31 cellular contexts compared by ENCODE assay signal in genomic region chr1:53717025-53717804, GRCh38. TPM values are rescaled to one million over a fixed set of nuclear protein-coding genes. Genes with fewer than 3 reads are reported as not detected.
"Had no signal": no experiment of that assay in that cellular context is flagged by ENCODE, and none has a peak within 500 bp of the region (broad histone marks: within the 10 kb centered on the region; RNA-seq: fewer than 3 reads in every experiment).

No MANE protein-coding gene starts in this region.

- H3K9me3 Mint-ChIP-seq: activated CD4-positive, alpha-beta memory T cell treated with anti-CD3 and anti-CD28 coated beads for 36 hours; activated CD4-positive, alpha-beta T cell treated with anti-CD3 and anti-CD28 coated beads, Interleukin-2, amount 10 ng/mL, durations not matched to agents 24 days and 14 days; activated naive CD4-positive, alpha-beta T cell treated with anti-CD3 and anti-CD28 coated beads for 36 hours; activated naive CD4-positive, alpha-beta T cell treated with anti-CD3 and anti-CD28 coated beads, Interleukin-2, amount 50 U/mL, for 24 hours; activated naive CD8-positive, alpha-beta T cell treated with anti-CD3 and anti-CD28 coated beads, Interleukin-2, amount 10 ng/mL, durations not matched to agents 7 days and 5 days; activated T-cell treated with anti-CD3 and anti-CD28 coated beads, Interleukin-2, amount 50 U/mL, for 4 hours; activated T-helper 1 cell treated with anti-CD3 and anti-CD28 coated beads, Interleukin-12 subunit alpha, Interleukin-12 subunit beta, Interleukin-2, Interleukin-4 antibody, amounts not matched to agents 30 ng/mL and 10 ng/mL and 1 ng/mL, durations not matched to agents 14 hours and 24 hours and 36 hours; activated T-helper 2 cell treated with anti-CD3 and anti-CD28 coated beads, Interferon-gamma antibody, Interleukin-2, Interleukin-4, amounts not matched to agents 10 μg/mL and 5 μg/mL and 100 μg/mL, durations not matched to agents 14 hours and 24 hours and 36 hours; effector memory CD8-positive, alpha-beta T cell had no signal

- H3K27ac Mint-ChIP-seq: activated CD4-positive, alpha-beta memory T cell treated with anti-CD3 and anti-CD28 coated beads for 36 hours; activated CD4-positive, alpha-beta T cell treated with anti-CD3 and anti-CD28 coated beads for 36 hours; activated CD4-positive, alpha-beta T cell treated with anti-CD3 and anti-CD28 coated beads, Interleukin-2, amount 10 ng/mL, durations not matched to agents 24 days and 14 days; activated naive CD4-positive, alpha-beta T cell treated with anti-CD3 and anti-CD28 coated beads for 36 hours; activated naive CD4-positive, alpha-beta T cell treated with anti-CD3 and anti-CD28 coated beads, Interleukin-2, amount 50 U/mL, for 24 hours; activated naive CD8-positive, alpha-beta T cell treated with anti-CD3 and anti-CD28 coated beads, Interleukin-2, amount 10 ng/mL, durations not matched to agents 7 days and 5 days; activated T-helper 1 cell treated with anti-CD3 and anti-CD28 coated beads, Interleukin-12 subunit alpha, Interleukin-12 subunit beta, Interleukin-2, Interleukin-4 antibody, amounts not matched to agents 30 ng/mL and 10 ng/mL and 1 ng/mL, durations not matched to agents 14 hours and 24 hours and 36 hours; activated T-helper 2 cell treated with anti-CD3 and anti-CD28 coated beads, Interferon-gamma antibody, Interleukin-2, Interleukin-4, amounts not matched to agents 10 μg/mL and 5 μg/mL and 100 μg/mL, durations not matched to agents 14 hours and 24 hours and 36 hours; effector memory CD8-positive, alpha-beta T cell had no signal

- FAIRE-seq: astrocyte, bronchial epithelial cell, colon had no signal

- H3K4me1 ChIP-seq: esophagus muscularis mucosa, foreskin keratinocyte, gastrocnemius medialis, heart right ventricle had no signal

- H3K27ac ChIP-seq: brain microvascular endothelial cell, esophagus muscularis mucosa, foreskin keratinocyte, gastrocnemius medialis, heart right ventricle had no signal

- H3K4me3 ChIP-seq: esophagus muscularis mucosa, gastrocnemius medialis, heart right ventricle had no signal

- H3K36me3 ChIP-seq: brain microvascular endothelial cell, esophagus muscularis mucosa, gastrocnemius medialis, heart right ventricle had no signal

- H3K4me3 Mint-ChIP-seq: activated CD4-positive, alpha-beta memory T cell treated with anti-CD3 and anti-CD28 coated beads for 36 hours; activated CD4-positive, alpha-beta T cell treated with anti-CD3 and anti-CD28 coated beads for 36 hours; activated CD4-positive, alpha-beta T cell treated with anti-CD3 and anti-CD28 coated beads, Interleukin-2, amount 10 ng/mL, durations not matched to agents 24 days and 14 days; activated naive CD4-positive, alpha-beta T cell treated with anti-CD3 and anti-CD28 coated beads for 36 hours; activated naive CD4-positive, alpha-beta T cell treated with anti-CD3 and anti-CD28 coated beads, Interleukin-2, amount 50 U/mL, for 24 hours; activated naive CD8-positive, alpha-beta T cell treated with anti-CD3 and anti-CD28 coated beads, Interleukin-2, amount 10 ng/mL, durations not matched to agents 7 days and 5 days; activated T-cell treated with anti-CD3 and anti-CD28 coated beads, Interleukin-2, amount 50 U/mL, for 4 hours; activated T-helper 1 cell treated with anti-CD3 and anti-CD28 coated beads, Interleukin-12 subunit alpha, Interleukin-12 subunit beta, Interleukin-2, Interleukin-4 antibody, amounts not matched to agents 30 ng/mL and 10 ng/mL and 1 ng/mL, durations not matched to agents 14 hours and 24 hours and 36 hours; effector memory CD8-positive, alpha-beta T cell had no signal

- H3K27me3 Mint-ChIP-seq: activated CD4-positive, alpha-beta T cell treated with anti-CD3 and anti-CD28 coated beads for 36 hours had no signal

- ATAC-seq: activated CD4-positive, alpha-beta T cell treated with anti-CD3 and anti-CD28 coated beads for 36 hours; activated T-cell treated with anti-CD3 and anti-CD28 coated beads, Interleukin-2, amount 50 U/mL, for 4 hours; effector memory CD8-positive, alpha-beta T cell; foreskin keratinocyte; gastrocnemius medialis; heart right ventricle had no signal

- H3K9me3 ChIP-seq: esophagus muscularis mucosa, gastrocnemius medialis, heart right ventricle had no signal

- DNase-seq: activated CD4-positive, alpha-beta memory T cell treated with anti-CD3 and anti-CD28 coated beads for 36 hours; activated CD4-positive, alpha-beta T cell treated with anti-CD3 and anti-CD28 coated beads for 36 hours; activated CD4-positive, alpha-beta T cell treated with anti-CD3 and anti-CD28 coated beads, Interleukin-2, amount 10 ng/mL, durations not matched to agents 24 days and 14 days; activated CD4-positive, CD25-positive, alpha-beta regulatory T cell; activated CD4-positive, CD25-positive, alpha-beta regulatory T cell treated with anti-CD3 and anti-CD28 coated beads, Interleukin-2, amount 50 U/mL, for 72 hours; activated CD8-positive, alpha-beta memory T cell treated with anti-CD3 and anti-CD28 coated beads for 24 hours; activated effector memory CD4-positive, alpha-beta T cell treated with anti-CD3 and anti-CD28 coated beads, Interleukin-2, amount 50 U/mL, for 16 hours; activated naive CD4-positive, alpha-beta T cell treated with anti-CD3 and anti-CD28 coated beads for 36 hours; activated naive CD8-positive, alpha-beta T cell treated with anti-CD3 and anti-CD28 coated beads, Interleukin-2, amount 10 ng/mL, durations not matched to agents 7 days and 5 days; activated T-cell treated with anti-CD3 and anti-CD28 coated beads, Interleukin-2, amount 50 U/mL, for 4 hours; amniotic stem cell; anterior cingulate cortex; brain microvascular endothelial cell; cortex of kidney; dermis blood vessel endothelial cell; effector CD4-positive, alpha-beta T cell; effector memory CD8-positive, alpha-beta T cell; erythroblast; foreskin keratinocyte; gastrocnemius medialis; glutamatergic neuron; heart right ventricle; T-helper 2 cell had no signal

- H3K27me3 ChIP-seq: brain microvascular endothelial cell, gastrocnemius medialis had no signal

- H3K36me3 Mint-ChIP-seq: activated CD4-positive, alpha-beta memory T cell treated with anti-CD3 and anti-CD28 coated beads for 36 hours; activated naive CD4-positive, alpha-beta T cell treated with anti-CD3 and anti-CD28 coated beads, Interleukin-2, amount 50 U/mL, for 24 hours; activated naive CD8-positive, alpha-beta T cell treated with anti-CD3 and anti-CD28 coated beads, Interleukin-2, amount 10 ng/mL, durations not matched to agents 7 days and 5 days had no signal

- H3K4me1 Mint-ChIP-seq: activated CD4-positive, alpha-beta T cell treated with anti-CD3 and anti-CD28 coated beads for 36 hours; activated CD4-positive, alpha-beta T cell treated with anti-CD3 and anti-CD28 coated beads, Interleukin-2, amount 10 ng/mL, durations not matched to agents 24 days and 14 days; activated naive CD4-positive, alpha-beta T cell treated with anti-CD3 and anti-CD28 coated beads, Interleukin-2, amount 50 U/mL, for 24 hours; activated naive CD8-positive, alpha-beta T cell treated with anti-CD3 and anti-CD28 coated beads, Interleukin-2, amount 10 ng/mL, durations not matched to agents 7 days and 5 days had no signal

RNA-seq across cellular contexts. Expression of gene GLIS1, which starts 21.7 kb away (rescaled TPM):
- total RNA-seq: activated CD4-positive, alpha-beta memory T cell treated with anti-CD3 and anti-CD28 coated beads for 36 hours; activated CD4-positive, alpha-beta T cell treated with anti-CD3 and anti-CD28 coated beads for 36 hours; activated CD4-positive, alpha-beta T cell treated with anti-CD3 and anti-CD28 coated beads, Interleukin-2, amount 10 ng/mL, durations not matched to agents 24 days and 14 days; activated naive CD4-positive, alpha-beta T cell treated with anti-CD3 and anti-CD28 coated beads for 36 hours; activated naive CD8-positive, alpha-beta T cell treated with anti-CD3 and anti-CD28 coated beads, Interleukin-2, amount 10 ng/mL, durations not matched to agents 7 days and 5 days; activated T-cell treated with anti-CD3 and anti-CD28 coated beads, Interleukin-2, amount 50 U/mL, for 4 hours; activated T-helper 2 cell treated with anti-CD3 and anti-CD28 coated beads, Interferon-gamma antibody, Interleukin-2, Interleukin-4, amounts not matched to agents 10 μg/mL and 5 μg/mL and 100 μg/mL, durations not matched to agents 14 hours and 24 hours and 36 hours; dermis blood vessel endothelial cell; foreskin keratinocyte; gastrocnemius medialis; T-helper 1 cell treated with Interleukin-12 subunit alpha and Interleukin-12 subunit beta and Interleukin-4 antibody, amounts not matched to agents 30 ng/mL and 1 ng/mL, for 36 hours had no signal
- polyA plus RNA-seq: foreskin keratinocyte had no signal
